Comparison of ENCODE assay signal across 12 cellular contexts in genomic region chr1:26122988-26123973, GRCh38. TPM values are rescaled to one million over a fixed set of nuclear protein-coding genes. Genes with fewer than 3 reads are reported as not detected.
DNase-seq lines count a peak whose midpoint lies in the region; ATAC-seq lines count a peak whose summit lies in the region.
"Had no signal": no experiment of that assay in that cellular context is flagged by ENCODE, and none has a peak within 500 bp of the region (broad histone marks: within the 10 kb centered on the region; RNA-seq: fewer than 3 reads in every experiment).

No MANE protein-coding gene starts in this region.

- H3K4me3 Mint-ChIP-seq in activated naive CD4-positive, alpha-beta T cell treated with anti-CD3 and anti-CD28 coated beads, Interleukin-2, amount 10 ng/mL, durations not matched to agents 7 days and 5 days = no peak overlapping the region
- peak overlapping the region in 1 of 3 donors; percentile 18 for H3K4me3 Mint-ChIP-seq in T-cell

- H3K36me3 Mint-ChIP-seq in activated naive CD4-positive, alpha-beta T cell treated with anti-CD3 and anti-CD28 coated beads, Interleukin-2, amount 10 ng/mL, durations not matched to agents 7 days and 5 days = peaks cover 50% of the 10 kb centered on the region
- H3K36me3 Mint-ChIP-seq in T-cell = peaks cover 25% of the 10 kb centered on the region

- ATAC-seq in T-cell (replicated peaks in 1 of 4) = peak in 3 of 4 experiments; percentile 44 to 55 (median 46)
- ATAC-seq in GM21360 (IDR thresholded peaks at IDR 0.05; ENCODE audit: unreplicated experiment) = no peak

- peaks cover 81% of the 10 kb centered on the region for H3K4me1 Mint-ChIP-seq in activated naive CD4-positive, alpha-beta T cell treated with anti-CD3 and anti-CD28 coated beads, Interleukin-2, amount 10 ng/mL, durations not matched to agents 7 days and 5 days
- H3K4me1 Mint-ChIP-seq in T-cell = peaks cover 55 to 77% (median 73%) of the 10 kb centered on the region in 3 donors

- peak overlapping the region; percentile 53 for H3K27ac ChIP-seq in epithelial cell of prostate

- DNase-seq in activated naive CD4-positive, alpha-beta T cell treated with anti-CD3 and anti-CD28 coated beads, Interleukin-2, amount 10 ng/mL, durations not matched to agents 7 days and 5 days = peak; percentile 35
- no peak for DNase-seq in activated naive CD4-positive, alpha-beta T cell treated with anti-CD3 and anti-CD28 coated beads, Interleukin-2, amount 50 U/mL, for 16 hours
- DNase-seq in T-cell = no peak
- DNase-seq in epithelial cell of prostate (ENCODE audit: low read depth, low spot score) = no peak
- peak; percentile 45 for DNase-seq in stromal cell of bone marrow (ENCODE audit: low read depth)
- DNase-seq in SW480 (ENCODE audit: low spot score) = no peak
- DNase-seq in activated effector memory CD4-positive, alpha-beta T cell treated with anti-CD3 and anti-CD28 coated beads, Interleukin-2, amount 50 U/mL, for 16 hours = no peak
- DNase-seq: BE2C, NCI-H345 had no signal

- H3K9me3 Mint-ChIP-seq in activated naive CD4-positive, alpha-beta T cell treated with anti-CD3 and anti-CD28 coated beads, Interleukin-2, amount 10 ng/mL, durations not matched to agents 7 days and 5 days = no peaks in the 10 kb centered on the region
- H3K9me3 Mint-ChIP-seq in T-cell = no peaks in the 10 kb centered on the region

- no peaks in the 10 kb centered on the region for H3K27me3 Mint-ChIP-seq in activated naive CD4-positive, alpha-beta T cell treated with anti-CD3 and anti-CD28 coated beads, Interleukin-2, amount 10 ng/mL, durations not matched to agents 7 days and 5 days
- H3K27me3 Mint-ChIP-seq in T-cell = no peaks in the 10 kb centered on the region

- H3K27ac Mint-ChIP-seq in activated naive CD4-positive, alpha-beta T cell treated with anti-CD3 and anti-CD28 coated beads, Interleukin-2, amount 10 ng/mL, durations not matched to agents 7 days and 5 days = peak overlapping the region; percentile 82
- peak overlapping the region; percentile 58 to 73 for H3K27ac Mint-ChIP-seq in T-cell

- CTCF ChIA-PET in activated naive CD4-positive, alpha-beta T cell treated with anti-CD3 and anti-CD28 coated beads, Interleukin-2, amount 10 ng/mL, durations not matched to agents 7 days and 5 days (lab: Charles Lee) = interaction anchor here (0.6 to 1.7 kb wide), 8 partner anchors 11 to 227 kb away, joined by 3 to 13 read pairs (median 4); partner anchors contain the start of gene PDIK1L
- CTCF ChIA-PET in T-cell (lab: Charles Lee) = interaction anchor here (0.6 to 2.0 kb wide), 5 partner anchors 8 to 501 kb away, joined by 5 to 19 read pairs (median 5); no protein-coding TSS in a partner anchor

- POLR2A ChIA-PET in T-cell (lab: Charles Lee) = interaction anchor here (0.5 to 1.1 kb wide), 3 partner anchors 12 to 838 kb away, joined by 3 to 5 read pairs (median 5); no protein-coding TSS in a partner anchor

RNA-seq across cellular contexts. Expression of gene PDIK1L, which starts 11.7 kb away (rescaled TPM):
- 10 to 100 TPM in 3 of 5 donors, 1 to 10 TPM in 2; 8.8 to 23.6 (median 19.1) TPM for total RNA-seq in T-cell

RNA-seq across cellular contexts. Expression of gene FAM110D, which starts 35.6 kb away (rescaled TPM):
- under 1 TPM in 1 of 5 donors, not detected in 4; 0.09 TPM for total RNA-seq in T-cell
- total RNA-seq: epithelial cell of proximal tubule, myocyte had no signal

RNA-seq across cellular contexts. Expression of gene C1orf232, which starts 45.5 kb away (rescaled TPM):
- total RNA-seq in T-cell = not detected
- total RNA-seq: epithelial cell of proximal tubule, myocyte had no signal

RNA-seq across cellular contexts. Expression of gene ZNF593, which starts 46.4 kb away (rescaled TPM):
- total RNA-seq in T-cell = 10 to 100 TPM in 3 of 5 donors, 1 to 10 TPM in 2; 8.5 to 17.7 (median 17.1) TPM

RNA-seq across cellular contexts. Expression of gene ZNF593OS, which starts 48.4 kb away (rescaled TPM):
- not detected for total RNA-seq in T-cell
- total RNA-seq: epithelial cell of proximal tubule, myocyte had no signal

Comparison
In these comparisons a context has a peak if more than half of its experiments do, and no peak if none do; other contexts are left out.
1. DNase-seq: peak in activated naive CD4-positive, alpha-beta T cell treated with anti-CD3 and anti-CD28 coated beads, Interleukin-2, amount 10 ng/mL, durations not matched to agents 7 days and 5 days (single experiment) and stromal cell of bone marrow (single experiment); none in activated naive CD4-positive, alpha-beta T cell treated with anti-CD3 and anti-CD28 coated beads, Interleukin-2, amount 50 U/mL, for 16 hours (single experiment), T-cell (0 of 34), epithelial cell of prostate (single experiment), SW480 (single experiment) and activated effector memory CD4-positive, alpha-beta T cell treated with anti-CD3 and anti-CD28 coated beads, Interleukin-2, amount 50 U/mL, for 16 hours (single experiment).